In the genomic region with DNA sequence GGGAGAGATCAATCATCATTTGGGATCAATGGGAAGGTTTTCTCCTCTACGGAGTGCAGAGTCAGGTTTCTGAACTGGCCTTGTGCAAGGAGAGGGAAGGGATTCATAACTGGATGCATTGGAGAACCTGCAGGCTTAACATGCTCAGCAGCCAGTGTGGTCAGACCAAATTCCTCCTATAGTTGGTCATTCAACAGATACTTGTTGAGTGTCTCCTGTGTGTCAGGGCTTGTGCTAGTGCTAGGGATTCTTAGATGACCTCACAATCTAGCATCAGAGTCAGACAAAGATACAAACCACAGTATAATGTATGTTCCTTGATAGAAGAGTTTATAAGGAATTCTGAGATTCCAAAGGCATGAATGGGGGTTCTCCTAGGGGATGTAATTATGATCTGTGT, we compare ENCODE assay signal across 1 cellular context.
TF ChIP-seq lines count a peak whose summit lies in the region.

No MANE protein-coding gene starts in this region.

TF ChIP-seq in IMR-90, 13 proteins besides CTCF, POLR2A, EP300 and RAD21:
- TF ChIP-seq, protein P1, sequence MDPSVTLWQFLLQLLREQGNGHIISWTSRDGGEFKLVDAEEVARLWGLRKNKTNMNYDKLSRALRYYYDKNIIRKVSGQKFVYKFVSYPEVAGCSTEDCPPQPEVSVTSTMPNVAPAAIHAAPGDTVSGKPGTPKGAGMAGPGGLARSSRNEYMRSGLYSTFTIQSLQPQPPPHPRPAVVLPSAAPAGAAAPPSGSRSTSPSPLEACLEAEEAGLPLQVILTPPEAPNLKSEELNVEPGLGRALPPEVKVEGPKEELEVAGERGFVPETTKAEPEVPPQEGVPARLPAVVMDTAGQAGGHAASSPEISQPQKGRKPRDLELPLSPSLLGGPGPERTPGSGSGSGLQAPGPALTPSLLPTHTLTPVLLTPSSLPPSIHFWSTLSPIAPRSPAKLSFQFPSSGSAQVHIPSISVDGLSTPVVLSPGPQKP (IDR thresholded peaks at IDR 0.05; ENCODE audit: borderline replicate concordance, low read depth, low read length): no peak
- TF ChIP-seq BHLHE40 (IDR thresholded peaks at IDR 0.05; ENCODE audit: low read depth, low read length) (peak; percentile 47), RFX5 (IDR thresholded peaks at IDR 0.05; ENCODE audit: low read depth, low read length) (no peak), NFE2L2 (IDR thresholded peaks at IDR 0.05; ENCODE audit: low read depth, low read length) (no peak), MAFK (IDR thresholded peaks at IDR 0.05; ENCODE audit: low read depth, low read length) (peak; percentile 50; the same call in 1 of the 2 replicates), FOS (IDR thresholded peaks at IDR 0.05; ENCODE audit: low read depth, low read length) (peak; percentile 24; the same call in 1 of the 2 replicates), MAZ (IDR thresholded peaks at IDR 0.05; ENCODE audit: borderline replicate concordance, low read depth, low read length) (no peak), CHD1 (IDR thresholded peaks at IDR 0.05; ENCODE audit: low read depth, low read length) (no peak), SMC3 (IDR thresholded peaks at IDR 0.05; ENCODE audit: low read depth, low read length) (no peak; the same call in 1 of the 2 replicates), CEBPB (IDR thresholded peaks at IDR 0.05; ENCODE audit: low read depth, low read length) (peak; percentile 79)
